ENCODE assay signal across 15 cellular contexts in the genomic region with DNA sequence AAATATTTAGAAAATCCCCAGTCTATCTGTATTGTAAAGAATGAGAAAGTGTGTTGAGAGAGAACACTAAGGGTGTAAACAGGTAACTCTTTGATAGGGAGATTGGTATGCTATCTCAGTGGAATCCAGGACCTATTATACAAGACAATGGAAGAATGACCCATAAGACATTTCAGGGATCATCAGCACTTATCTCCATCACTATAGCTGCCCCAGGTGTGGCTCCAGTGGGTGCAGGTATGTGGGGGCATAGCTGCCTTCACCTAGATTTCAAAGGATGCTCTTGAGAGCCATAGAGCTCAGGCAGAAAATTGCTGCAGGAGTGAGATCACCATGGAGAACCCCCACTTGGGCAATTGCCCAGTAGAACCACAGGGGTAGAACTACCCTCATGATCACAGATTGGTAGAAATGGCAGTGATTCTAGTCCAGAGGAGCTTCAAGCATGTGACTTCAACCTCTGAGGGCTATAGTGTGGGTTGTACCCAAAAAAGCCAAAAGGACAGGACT.
DNase-seq lines count a peak whose midpoint lies in the region; TF ChIP-seq lines count a peak whose summit lies in the region.
"Had no signal": no experiment of that assay in that cellular context is flagged by ENCODE, and none has a peak within 500 bp of the region (broad histone marks: within the 10 kb centered on the region; RNA-seq: fewer than 3 reads in every experiment).

No MANE protein-coding gene starts in this region.

- no peaks in the 10 kb centered on the region for H3K36me3 ChIP-seq in HUES48 (ENCODE audit: control insufficient read depth, insufficient read depth, low read length)
- H3K36me3 ChIP-seq in SJCRH30 = no peaks in the 10 kb centered on the region
- no peaks in the 10 kb centered on the region for H3K36me3 ChIP-seq in testis (ENCODE audit: low read depth, missing control alignments)

- H3K27me3 ChIP-seq in HUES48 (ENCODE audit: control insufficient read depth, insufficient read depth, low read length) (no peaks in the 10 kb centered on the region), SJCRH30 (no peaks in the 10 kb centered on the region), testis (no peaks in the 10 kb centered on the region)

- peaks cover 20% of the 10 kb centered on the region for H3K4me1 ChIP-seq in HUES48 (ENCODE audit: control insufficient read depth, insufficient read depth, low read length)
- no peaks in the 10 kb centered on the region for H3K4me1 ChIP-seq in SJCRH30
- H3K4me1 ChIP-seq in testis = peaks cover 4% of the 10 kb centered on the region

- H3K4me3 ChIP-seq in HUES48 (ENCODE audit: low read depth, low read length) = no peak overlapping the region; the same call in 1 of the 2 replicates
- H3K4me3 ChIP-seq in SJCRH30 = no peak overlapping the region
- no peak overlapping the region for H3K4me3 ChIP-seq in testis

- H3K9ac ChIP-seq in HUES48 (ENCODE audit: low read depth, low read length) = no peak overlapping the region

- TF ChIP-seq POLR2A in testis (IDR thresholded peaks at IDR 0.05) = no peak

- peaks cover 9% of the 10 kb centered on the region; the same call in 1 of the 2 replicates for H3K9me3 ChIP-seq in HUES48 (ENCODE audit: control insufficient read depth, insufficient read depth, low read length)
- no peaks in the 10 kb centered on the region for H3K9me3 ChIP-seq in SJCRH30 (replicated peaks)
- no peaks in the 10 kb centered on the region for H3K9me3 ChIP-seq in testis

- intact Hi-C loops in testis (cut with DNase I; ENCODE audit: low total_unique reads) = no loop called here

- H3K27ac ChIP-seq in HUES48 (ENCODE audit: low read depth, low read length) (peak overlapping the region; percentile 16), SJCRH30 (no peak overlapping the region), testis (no peak overlapping the region)
- H3K27ac ChIP-seq: HL-60 had no signal

- peak; percentile 16 for DNase-seq in ecto neural progenitor cell (ENCODE audit: low spot score)
- peak; percentile 52 for DNase-seq in iPS DF 19.7 (ENCODE audit: low read depth, low spot score)
- no peak for DNase-seq in SJCRH30
- no peak for DNase-seq in HK-2 (ENCODE audit: unreplicated experiment)
- DNase-seq in GF-D8 (lab: John Stamatoyannopoulos, UW) = no peak
- no peak for DNase-seq in testis
- DNase-seq: C1 segment of cervical spinal cord; Calu3; CD4-positive, alpha-beta T cell; DMS 273 treated with DMSO at 0.1 percent for 48 hours; GOT3; HCEC 1CT; HFFc6 had no signal

- no peak for TF ChIP-seq CTCF in testis (IDR thresholded peaks at IDR 0.05)

Comparison
In these comparisons a context has a peak if more than half of its experiments do, and no peak if none do; other contexts are left out.
1. DNase-seq: peak in ecto neural progenitor cell (single experiment) and iPS DF 19.7 (single experiment); none in SJCRH30 (0 of 2), HK-2 (single experiment), GF-D8 (single experiment) and testis (single experiment).